In the genomic region with DNA sequence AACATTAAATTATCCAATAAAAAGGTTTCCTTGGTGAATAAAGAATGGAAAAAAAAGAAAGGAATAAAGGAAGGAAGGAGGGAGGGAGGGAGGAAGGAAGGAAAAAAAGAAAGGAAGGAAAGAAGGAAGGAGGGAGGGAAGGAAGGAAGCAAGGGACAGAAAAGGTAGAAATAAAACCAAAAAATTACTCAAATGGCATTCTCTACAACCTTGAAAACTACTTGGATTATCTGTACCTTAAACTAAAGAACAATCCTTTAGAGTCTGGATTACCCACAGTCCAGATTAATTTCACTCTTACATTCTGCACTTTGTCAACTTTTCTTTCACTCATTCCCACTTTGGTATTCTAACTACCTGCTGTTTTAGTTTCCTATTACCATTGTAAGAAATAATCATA, we compare ENCODE assay signal across 33 cellular contexts.
"Had no signal": no experiment of that assay in that cellular context is flagged by ENCODE, and none has a peak within 500 bp of the region (broad histone marks: within the 10 kb centered on the region; RNA-seq: fewer than 3 reads in every experiment).

No MANE protein-coding gene starts in this region.

- H3K9me3 ChIP-seq: adrenal gland, ascending aorta, body of pancreas, breast epithelium had no signal

- FAIRE-seq: astrocyte, bronchial epithelial cell had no signal

- H3K27me3 ChIP-seq: adrenal gland, ascending aorta, body of pancreas, brain microvascular endothelial cell, breast epithelium, cardiac muscle cell had no signal

- DNase-seq: activated effector memory CD4-positive, alpha-beta T cell treated with anti-CD3 and anti-CD28 coated beads, Interleukin-2, amount 50 U/mL, for 16 hours; activated effector memory CD4-positive, alpha-beta T cell treated with Interleukin-2 at 50 U/mL for 16 hours; activated gamma-delta T cell; activated gamma-delta T cell treated with Interleukin-2 at 50 U/mL for 16 hours; activated naive CD4-positive, alpha-beta T cell; activated naive CD4-positive, alpha-beta T cell treated with anti-CD3 and anti-CD28 coated beads for 36 hours; activated naive CD4-positive, alpha-beta T cell treated with anti-CD3 and anti-CD28 coated beads, Interleukin-2, amount 10 ng/mL, durations not matched to agents 7 days and 5 days; activated naive CD4-positive, alpha-beta T cell treated with anti-CD3 and anti-CD28 coated beads, Interleukin-2, amount 50 U/mL, for 16 hours; activated naive CD4-positive, alpha-beta T cell treated with Interleukin-2 at 50 U/mL for 16 hours; activated naive CD8-positive, alpha-beta T cell treated with anti-CD3 and anti-CD28 coated beads for 36 hours; activated naive CD8-positive, alpha-beta T cell treated with anti-CD3 and anti-CD28 coated beads, Interleukin-2, amount 10 ng/mL, durations not matched to agents 7 days and 5 days; activated naive CD8-positive, alpha-beta T cell treated with anti-CD3 and anti-CD28 coated beads, Interleukin-2, amount 50 U/mL, for 24 hours; activated T-cell treated with anti-CD3 and anti-CD28 coated beads, Interleukin-2, amount 50 U/mL, for 24 hours; activated T-cell treated with anti-CD3 and anti-CD28 coated beads, Interleukin-2, amount 50 U/mL, for 4 hours; activated T-cell treated with anti-CD3 and anti-CD28 coated beads, Interleukin-2, amount 50 U/mL, for 48 hours; activated T-cell treated with anti-CD3 and anti-CD28 coated beads, Interleukin-2, amount 50 U/mL, for 72 hours; adrenal gland; amniotic stem cell; amygdala; anterior cingulate cortex; aorta; body of pancreas; brain microvascular endothelial cell; caudate nucleus; central memory CD4-positive, alpha-beta T cell; cerebellar nuclear complex had no signal

- H3K36me3 ChIP-seq: adrenal gland, ascending aorta, brain microvascular endothelial cell, breast epithelium, cardiac muscle cell had no signal

- H3K27ac ChIP-seq: adrenal gland, ascending aorta, body of pancreas, brain microvascular endothelial cell, breast epithelium, cardiac muscle cell had no signal

- H3K4me3 ChIP-seq: adrenal gland, ascending aorta, body of pancreas, breast epithelium, cardiac muscle cell had no signal

- ATAC-seq: activated naive CD4-positive, alpha-beta T cell treated with anti-CD3 and anti-CD28 coated beads, Interleukin-2, amount 50 U/mL, for 72 hours; activated naive CD8-positive, alpha-beta T cell treated with anti-CD3 and anti-CD28 coated beads, Interleukin-2, amount 50 U/mL, for 24 hours; activated T-cell treated with anti-CD3 and anti-CD28 coated beads, Interleukin-2, amount 50 U/mL, for 4 hours; activated T-cell treated with anti-CD3 and anti-CD28 coated beads, Interleukin-2, amount 50 U/mL, for 72 hours; activated T-helper 17 cell treated with anti-CD3 and anti-CD28 coated beads, Interleukin-2, amount 50 U/mL, for 72 hours; body of pancreas had no signal

- H3K4me1 ChIP-seq: adrenal gland, ascending aorta, body of pancreas, breast epithelium had no signal
